10 cellular contexts compared by ENCODE assay signal in the genomic region with DNA sequence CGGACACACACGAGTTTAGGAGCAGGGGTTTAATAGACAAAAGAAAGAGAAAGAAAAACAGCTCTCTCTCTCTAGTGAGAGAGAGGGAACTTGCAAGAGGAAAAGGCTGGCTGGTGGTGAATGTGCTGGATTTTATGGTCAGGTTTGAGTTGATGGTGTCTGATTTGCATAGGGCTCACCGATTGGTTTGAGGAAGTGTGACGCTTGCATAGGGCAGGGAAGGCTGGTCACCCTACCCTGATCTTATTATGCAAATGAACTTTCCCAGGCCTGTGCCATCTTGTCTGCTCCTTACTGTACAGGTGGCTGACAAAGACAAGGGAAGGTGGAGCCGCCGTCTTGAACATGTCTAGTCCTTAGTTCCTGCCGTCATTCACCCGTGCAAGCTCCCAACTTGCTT.
DNase-seq lines count a peak whose midpoint lies in the region; ATAC-seq and TF ChIP-seq lines count a peak whose summit lies in the region.
"Had no signal": no experiment of that assay in that cellular context is flagged by ENCODE, and none has a peak within 500 bp of the region (broad histone marks: within the 10 kb centered on the region; RNA-seq: fewer than 3 reads in every experiment).

No MANE protein-coding gene starts in this region.

- no peak overlapping the region for H2BK120ac ChIP-seq in neuronal stem cell (ENCODE audit: low read depth, low read length)

- no peak overlapping the region for H2AK5ac ChIP-seq in neuronal stem cell (ENCODE audit: low read depth, low read length)

- H3K27me3 ChIP-seq in mammary epithelial cell (ENCODE audit: insufficient read depth, low read length): no peaks in the 10 kb centered on the region
- H3K27me3 ChIP-seq in neuronal stem cell (ENCODE audit: control insufficient read depth in 3 of 3, insufficient read depth in 3 of 3, low read depth in 1 of 3, low read length in 3 of 3): no peaks in the 10 kb centered on the region
- H3K27me3 ChIP-seq in heart right ventricle: no peaks in the 10 kb centered on the region
- H3K27me3 ChIP-seq: Peyer's patch had no signal

- DNase-seq in NCI-H2196 (lab: John Stamatoyannopoulos, UW; ENCODE audit: unreplicated experiment): peak; percentile 88
- DNase-seq in mammary epithelial cell: peak; percentile 92
- no peak for DNase-seq in neuronal stem cell (ENCODE audit: low spot score)
- no peak for DNase-seq in heart right ventricle
- DNase-seq in T-cell: no peak
- DNase-seq in OCI-M2 (lab: John Stamatoyannopoulos, UW; ENCODE audit: unreplicated experiment): no peak
- DNase-seq: activated CD8-positive, alpha-beta memory T cell treated with anti-CD3 and anti-CD28 coated beads, Interleukin-2, amount 10 ng/mL, durations not matched to agents 7 days and 5 days; Peyer's patch had no signal

- H2BK12ac ChIP-seq in neuronal stem cell (ENCODE audit: low read length): no peak overlapping the region

- H3K4me3 Mint-ChIP-seq in T-cell: no peak overlapping the region
- H3K4me3 Mint-ChIP-seq: activated CD8-positive, alpha-beta memory T cell treated with anti-CD3 and anti-CD28 coated beads, Interleukin-2, amount 10 ng/mL, durations not matched to agents 7 days and 5 days had no signal

- no peak overlapping the region for H4K91ac ChIP-seq in neuronal stem cell (ENCODE audit: low read depth, low read length, poor library complexity)

- BruUV-seq in mammary epithelial cell (replicated peaks; lab: Mats Ljungman, UMichigan): no TSS peak

- intact Hi-C loops in mammary epithelial cell (cut with micrococcal nuclease) (no loop called here), heart right ventricle (cut with DNase I) (no loop called here)

- 3% methylated on average over 6 of the region's 8 CpGs for WGBS in mammary epithelial cell (ENCODE audit: low coverage, missing lambda C conversion rate)
- no CpG with 5 or more reads among the region's 8 CpGs for WGBS in neuronal stem cell (ENCODE audit: extremely low coverage in 2 of 2, insufficient read length in 2 of 2, insufficient replicate concordance in 1 of 2), 2 donors
- 76% methylated on average over 8 of the region's 8 CpGs for WGBS in heart right ventricle, 2 donors

- H3K27ac ChIP-seq in HEK293 (ENCODE audit: extremely low read depth, low read depth, low read length): peak overlapping the region; percentile 56
- peak overlapping the region; percentile 31 for H3K27ac ChIP-seq in mammary epithelial cell (ENCODE audit: insufficient read depth, low read depth, low read length)
- H3K27ac ChIP-seq in neuronal stem cell (replicated peaks; ENCODE audit: low read length): no peak overlapping the region
- no peak overlapping the region for H3K27ac ChIP-seq in heart right ventricle
- H3K27ac ChIP-seq: Peyer's patch had no signal

- H4K20me1 ChIP-seq in mammary epithelial cell (ENCODE audit: insufficient read depth, low read length): no peaks in the 10 kb centered on the region

- dilution Hi-C loops in mammary epithelial cell (cut with HindIII; ENCODE audit: low sequenced_read_pairs): no loop called here

- H3K4me2 ChIP-seq in mammary epithelial cell (ENCODE audit: insufficient read depth, low read depth, low read length) (peak overlapping the region; percentile 75), neuronal stem cell (ENCODE audit: insufficient read depth, low read length, poor library complexity, severe bottlenecking) (no peak overlapping the region)

- no peak for ATAC-seq in heart right ventricle
- no peak for ATAC-seq in T-cell (replicated peaks in 1 of 4)
- ATAC-seq in HG02885 (IDR thresholded peaks at IDR 0.05; ENCODE audit: poor library complexity, unreplicated experiment): no peak
- ATAC-seq: activated CD8-positive, alpha-beta memory T cell treated with anti-CD3 and anti-CD28 coated beads, Interleukin-2, amount 10 ng/mL, durations not matched to agents 7 days and 5 days had no signal

- H3K9me3 Mint-ChIP-seq in T-cell: peaks cover 3 to 20% (median 19%) of the 10 kb centered on the region in 3 donors

- POLR2A ChIA-PET in HEK293 (lab: Yijun Ruan, JAX) (no interaction called here), T-cell (lab: Charles Lee) (no interaction called here)

- no peaks in the 10 kb centered on the region for H3K79me2 ChIP-seq in mammary epithelial cell (ENCODE audit: insufficient read depth, low read length)

- H3K9me3 ChIP-seq in HEK293 (ENCODE audit: control insufficient read depth, insufficient read depth, low read depth, low read length): no peaks in the 10 kb centered on the region
- no peaks in the 10 kb centered on the region for H3K9me3 ChIP-seq in mammary epithelial cell (replicated peaks; ENCODE audit: insufficient read depth, low read length)
- no peaks in the 10 kb centered on the region for H3K9me3 ChIP-seq in neuronal stem cell (replicated peaks in 1 of 2; ENCODE audit: control insufficient read depth in 2 of 2, insufficient read depth in 1 of 2, low read depth in 1 of 2, low read length in 2 of 2)
- H3K9me3 ChIP-seq in heart right ventricle: no peaks in the 10 kb centered on the region
- H3K9me3 ChIP-seq: Peyer's patch had no signal

- no peak overlapping the region for H3K18ac ChIP-seq in neuronal stem cell (ENCODE audit: low read length)

- CTCF ChIA-PET in HEK293 (lab: Yijun Ruan, JAX) (no interaction called here), mammary epithelial cell (lab: Charles Lee; ENCODE audit: low non-redundant PET) (no interaction called here), T-cell (lab: Charles Lee) (no interaction called here)

- H3K27ac Mint-ChIP-seq in T-cell: no peak overlapping the region
- H3K27ac Mint-ChIP-seq: activated CD8-positive, alpha-beta memory T cell treated with anti-CD3 and anti-CD28 coated beads, Interleukin-2, amount 10 ng/mL, durations not matched to agents 7 days and 5 days had no signal

- H3K4me3 ChIP-seq in HEK293 (ENCODE audit: low read depth, low read length) (no peak overlapping the region), mammary epithelial cell (replicated peaks in 1 of 3; ENCODE audit: insufficient read depth in 1 of 3, low read depth in 2 of 3, low read length in 3 of 3) (peak overlapping the region in 2 of 3 experiments; percentile 2 to 27), neuronal stem cell (ENCODE audit: low read length in 2 of 2) (no peak overlapping the region), heart right ventricle (no peak overlapping the region)
- H3K4me3 ChIP-seq: Peyer's patch had no signal

- H3K4me1 ChIP-seq in HEK293 (ENCODE audit: control insufficient read depth, insufficient read depth, low read length): peaks cover 5% of the 10 kb centered on the region
- peaks cover 10% of the 10 kb centered on the region for H3K4me1 ChIP-seq in mammary epithelial cell (ENCODE audit: insufficient read depth, low read length)
- H3K4me1 ChIP-seq in neuronal stem cell (ENCODE audit: control insufficient read depth in 2 of 2, insufficient read depth in 1 of 2, low read depth in 1 of 2, low read length in 2 of 2): no peaks in the 10 kb centered on the region
- H3K4me1 ChIP-seq in heart right ventricle: no peaks in the 10 kb centered on the region
- H3K4me1 ChIP-seq: Peyer's patch had no signal

- H3K9ac ChIP-seq in mammary epithelial cell (ENCODE audit: insufficient read depth, low read length): no peak overlapping the region
- H3K9ac ChIP-seq in neuronal stem cell (ENCODE audit: low read depth, low read length, poor library complexity): no peak overlapping the region

- H3K23ac ChIP-seq in neuronal stem cell (ENCODE audit: low read depth, low read length, poor library complexity): no peak overlapping the region

- no peak overlapping the region for H4K8ac ChIP-seq in neuronal stem cell (ENCODE audit: low read depth, low read length)

- H2AFZ ChIP-seq in mammary epithelial cell (ENCODE audit: low read depth, low read length): peak overlapping the region; percentile 94
- H2AFZ ChIP-seq in neuronal stem cell (ENCODE audit: low read length): peak overlapping the region; percentile 85

- no peak for TF ChIP-seq CTCF in HEK293 (tag by site-specific recombination; IDR thresholded peaks at IDR 0.05)
- TF ChIP-seq CTCF in mammary epithelial cell (conservative IDR thresholded peaks at IDR 0.05 in 1 of 2, IDR thresholded peaks at IDR 0.05 in 1 of 2; ENCODE audit: extremely low read depth in 1 of 2, insufficient read depth in 1 of 2, low read depth in 1 of 2, low read length in 2 of 2): no peak
- TF ChIP-seq CTCF in heart right ventricle (IDR thresholded peaks at IDR 0.05): no peak

- H2BK15ac ChIP-seq in neuronal stem cell (ENCODE audit: low read length): no peak overlapping the region

- H2BK5ac ChIP-seq in neuronal stem cell (ENCODE audit: low read length): no peak overlapping the region

- no peak overlapping the region for H3K4ac ChIP-seq in neuronal stem cell (ENCODE audit: low read length)

- H3K27me3 Mint-ChIP-seq in T-cell: no peaks in the 10 kb centered on the region
- H3K27me3 Mint-ChIP-seq: activated CD8-positive, alpha-beta memory T cell treated with anti-CD3 and anti-CD28 coated beads, Interleukin-2, amount 10 ng/mL, durations not matched to agents 7 days and 5 days had no signal

- no peaks in the 10 kb centered on the region for H3K36me3 Mint-ChIP-seq in T-cell
- H3K36me3 Mint-ChIP-seq: activated CD8-positive, alpha-beta memory T cell treated with anti-CD3 and anti-CD28 coated beads, Interleukin-2, amount 10 ng/mL, durations not matched to agents 7 days and 5 days had no signal

- H3K36me3 ChIP-seq in HEK293 (ENCODE audit: control insufficient read depth in 2 of 2, insufficient read depth in 1 of 2, low read length in 2 of 2) (no peaks in the 10 kb centered on the region), mammary epithelial cell (ENCODE audit: insufficient read depth, low read length) (no peaks in the 10 kb centered on the region), neuronal stem cell (replicated peaks in 1 of 2; ENCODE audit: control insufficient read depth in 2 of 2, insufficient read depth in 2 of 2, low read length in 2 of 2) (no peaks in the 10 kb centered on the region), heart right ventricle (no peaks in the 10 kb centered on the region)
- H3K36me3 ChIP-seq: Peyer's patch had no signal

- no peaks in the 10 kb centered on the region for H3K4me1 Mint-ChIP-seq in T-cell
- H3K4me1 Mint-ChIP-seq: activated CD8-positive, alpha-beta memory T cell treated with anti-CD3 and anti-CD28 coated beads, Interleukin-2, amount 10 ng/mL, durations not matched to agents 7 days and 5 days had no signal

- H3K14ac ChIP-seq in neuronal stem cell (ENCODE audit: low read length): no peak overlapping the region

- in situ Hi-C loops in mammary epithelial cell (cut with MboI; ENCODE audit: low sequenced_read_pairs in 2 of 2): no loop called here

- no peaks in the 10 kb centered on the region for H3K79me1 ChIP-seq in neuronal stem cell (ENCODE audit: low read depth, low read length)

TF ChIP-seq in HEK293, 187 proteins besides CTCF, POLR2A, EP300 and RAD21 (continues in another document):
- TF ChIP-seq KLF1 (tag by site-specific recombination; IDR thresholded peaks at IDR 0.05): no peak
- TF ChIP-seq ZNF560 (tag by site-specific recombination; IDR thresholded peaks at IDR 0.05; ENCODE audit: borderline replicate concordance): no peak

Comparison
In these comparisons a context has a peak if more than half of its experiments do, and no peak if none do; other contexts are left out.
1. H3K27ac ChIP-seq: peak in HEK293 (single experiment) and mammary epithelial cell (single experiment); none in neuronal stem cell (single experiment) and heart right ventricle (0 of 10).
2. H3K4me3 ChIP-seq: peak in mammary epithelial cell (2 of 3); none in HEK293 (single experiment), neuronal stem cell (0 of 2) and heart right ventricle (0 of 10).
3. DNase-seq: peak in NCI-H2196 (single experiment) and mammary epithelial cell (single experiment); none in neuronal stem cell (single experiment), heart right ventricle (0 of 2), T-cell (0 of 34) and OCI-M2 (single experiment).